In the genomic region with DNA sequence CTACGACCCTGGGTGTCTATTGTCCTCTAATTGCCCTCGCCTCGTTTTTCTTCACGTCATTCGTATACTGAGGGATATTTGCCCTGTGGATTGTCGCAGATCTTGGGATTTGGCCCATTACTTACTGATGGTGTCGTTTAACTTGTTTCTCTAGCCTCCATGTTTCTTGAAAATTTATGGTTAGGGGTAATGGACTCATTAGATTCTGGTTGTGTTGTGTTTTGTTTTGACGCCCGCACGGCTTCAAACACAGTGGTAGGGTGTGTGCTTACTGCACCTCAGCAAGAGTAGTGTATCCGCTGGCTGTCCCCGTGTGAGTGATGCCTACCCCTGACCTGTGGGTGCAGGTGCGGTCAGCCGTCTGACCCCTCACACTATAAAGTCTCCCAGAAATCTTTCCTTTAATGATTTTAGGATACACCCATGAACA, we compare ENCODE assay signal across 8 cellular contexts. TPM values are rescaled to one million over a fixed set of nuclear protein-coding genes. Genes with fewer than 3 reads are reported as not detected.
DNase-seq lines count a peak whose midpoint lies in the region; ATAC-seq, FAIRE-seq and TF ChIP-seq lines count a peak whose summit lies in the region.

No MANE protein-coding gene starts in this region.

- no peak for TF ChIP-seq RAD21 in K562 (CRISPR knock-in tag; conservative IDR thresholded peaks at IDR 0.05 in 1 of 2, IDR thresholded peaks at IDR 0.05 in 1 of 2)

- peak overlapping the region; percentile 98 for H2AFZ ChIP-seq in K562 (ENCODE audit: low read depth, low read length)

- intact Hi-C loops in K562 (cut with micrococcal nuclease) (loop anchor here (1.0 kb wide), 1 partner anchor 128 kb away; no protein-coding TSS in a partner anchor), left colon (cut with DNase I, micrococcal nuclease) (loop anchor here in 1 of 2 donors (5.0 kb wide), 1 partner anchor 127 kb away; a partner anchor contains a TSS)

- FAIRE-seq in K562 (lab: Jason Lieb, UNC) = peak; percentile 51

- H3K4me2 ChIP-seq in K562 (ENCODE audit: insufficient read depth, low read length) = peak overlapping the region; percentile 91

- no peak for TF ChIP-seq EP300 in K562 (IDR thresholded peaks at IDR 0.05; ENCODE audit: low read length)

- no peaks in the 10 kb centered on the region for H3K79me2 ChIP-seq in K562 (ENCODE audit: control insufficient read depth, insufficient read depth, low read length)

- H3K9me3 ChIP-seq in K562 (replicated peaks; ENCODE audit: control insufficient read depth, insufficient read depth, low read depth, low read length) = no peaks in the 10 kb centered on the region

- H3K27ac ChIP-seq in K562 (ENCODE audit: extremely low read depth, low read depth, low read length) = peak overlapping the region; percentile 89

- H3K9me1 ChIP-seq in K562 (ENCODE audit: control insufficient read depth, insufficient read depth, low read length) = no peaks in the 10 kb centered on the region

- H3K9ac ChIP-seq in K562 (ENCODE audit: insufficient read depth in 1 of 2, low read depth in 2 of 2, low read length in 2 of 2) = peak overlapping the region; percentile 79 to 85; a peak in 3 of 4 replicates

- BruUV-seq in K562 (replicated peaks; lab: Mats Ljungman, UMichigan) = TSS peak; percentile 48

- H3K4me3 Mint-ChIP-seq in stimulated activated naive CD8-positive, alpha-beta T cell treated with anti-CD3 and anti-CD28 coated beads, Interleukin-15, amount 100 ng/mL, for 72 hours = peak overlapping the region; percentile 86 to 97

- no peak for TF ChIP-seq POLR2A in K562 (conservative IDR thresholded peaks at IDR 0.05)

- peaks cover 3 to 8% of the 10 kb centered on the region in 2 experiments; a peak in 3 of 5 replicates for H3K4me1 ChIP-seq in K562 (replicated peaks in 1 of 2; ENCODE audit: control insufficient read depth in 2 of 2, insufficient read depth in 2 of 2, low read length in 2 of 2)

- TF ChIP-seq CTCF in GM12865 (IDR thresholded peaks at IDR 0.05; ENCODE audit: insufficient read depth, low read depth, low read length, missing control alignments) = no peak
- no peak for TF ChIP-seq CTCF in K562 (IDR thresholded peaks at IDR 0.05 in 2 of 3, conservative IDR thresholded peaks at IDR 0.05 in 1 of 3; ENCODE audit: insufficient read depth in 2 of 3, low read depth in 1 of 3, low read length in 3 of 3)

- no peaks in the 10 kb centered on the region for H3K27me3 ChIP-seq in K562 (ENCODE audit: control insufficient read depth in 2 of 2, insufficient read depth in 2 of 2, low read length in 2 of 2)

- POLR2A ChIA-PET in K562 (lab: Yijun Ruan, JAX) = interaction anchor here (0.6 kb wide), 2 partner anchors 21 to 26 kb away, joined by 3 read pairs; no protein-coding TSS in a partner anchor

- CTCF ChIA-PET in K562 (lab: Yijun Ruan, JAX; ENCODE audit: low intra/inter-chr PET ratio) = no interaction called here

- DNase-seq in GM12865 (ENCODE audit: low read depth) (peak; percentile 21), NCI-H345 (lab: John Stamatoyannopoulos, UW) (peak; percentile 45), K562 (ENCODE audit: extremely low read depth in 1 of 4, low spot score in 3 of 4) (peak in 1 of 4 experiments; percentile 15), left colon (peak; percentile 28 to 31), NOMO-1 (lab: John Stamatoyannopoulos, UW; ENCODE audit: unreplicated experiment in 2 of 2) (no peak), HCEC 1CT (no peak)
- peak in 1 of 2 donors; percentile 19 for DNase-seq in stimulated activated naive CD8-positive, alpha-beta T cell treated with anti-CD3 and anti-CD28 coated beads, Interleukin-15, amount 100 ng/mL, for 72 hours

- H3K4me1 Mint-ChIP-seq in stimulated activated naive CD8-positive, alpha-beta T cell treated with anti-CD3 and anti-CD28 coated beads, Interleukin-15, amount 100 ng/mL, for 72 hours = peaks cover 31% of the 10 kb centered on the region

- H3K4me3 ChIP-seq in GM12865 (ENCODE audit: low read depth, low read length) = peak overlapping the region; percentile 69
- H3K4me3 ChIP-seq in K562 = peak overlapping the region; percentile 62

- H3K27ac Mint-ChIP-seq in stimulated activated naive CD8-positive, alpha-beta T cell treated with anti-CD3 and anti-CD28 coated beads, Interleukin-15, amount 100 ng/mL, for 72 hours = peak overlapping the region; percentile 97 to 100

- no peaks in the 10 kb centered on the region for H3K9me3 Mint-ChIP-seq in stimulated activated naive CD8-positive, alpha-beta T cell treated with anti-CD3 and anti-CD28 coated beads, Interleukin-15, amount 100 ng/mL, for 72 hours

- no peaks in the 10 kb centered on the region for H3K36me3 ChIP-seq in K562 (ENCODE audit: control insufficient read depth, insufficient read depth, low read length)

- no peaks in the 10 kb centered on the region for H3K27me3 Mint-ChIP-seq in stimulated activated naive CD8-positive, alpha-beta T cell treated with anti-CD3 and anti-CD28 coated beads, Interleukin-15, amount 100 ng/mL, for 72 hours

- 10% methylated on average over 13 of the region's 14 CpGs for WGBS in K562 (ENCODE audit: insufficient coverage, low coverage, missing lambda C conversion rate)

- no peaks in the 10 kb centered on the region for H4K20me1 ChIP-seq in K562 (replicated peaks; ENCODE audit: control insufficient read depth, insufficient read depth, low read length)

- ATAC-seq in K562 (peak; percentile 10; the same call in 1 of the 3 replicates), left colon (peak; percentile 23), HG03108 (IDR thresholded peaks at IDR 0.05; ENCODE audit: unreplicated experiment) (no peak)
- no peak for ATAC-seq in stimulated activated naive CD8-positive, alpha-beta T cell treated with anti-CD3 and anti-CD28 coated beads, Interleukin-15, amount 100 ng/mL, for 72 hours

- in situ Hi-C loops in K562 (cut with MboI) = loop anchor here (5.0 kb wide), 1 partner anchor 122 kb away; no protein-coding TSS in a partner anchor

TF ChIP-seq in K562, 482 proteins besides CTCF, POLR2A, EP300 and RAD21 (continues in another document):
- no peak for TF ChIP-seq YY1 (IDR thresholded peaks at IDR 0.05; ENCODE audit: borderline replicate concordance in 1 of 3, control insufficient read depth in 1 of 3, extremely low read depth in 1 of 3, insufficient read depth in 3 of 3, insufficient read length in 1 of 3, insufficient replicate concordance in 2 of 3, low read depth in 1 of 3, low read length in 2 of 3)

RNA-seq across cellular contexts. Expression of a gene that starts 0.9 kb away (rescaled TPM):
- total RNA-seq in K562 (2011; cell fraction: chromatin; rRNA removed; ENCODE audit: low replicate concordance) = not detected in 2 replicates
- total RNA-seq in K562 (2011; cell fraction: nucleolus; rRNA removed) = not detected in 2 replicates
- total RNA-seq in K562 (2011; cell fraction: nucleoplasm; rRNA removed) = not detected in 2 replicates
- total RNA-seq in K562 (2014; rRNA removed) = not detected in 2 replicates
- not detected in 2 replicates for total RNA-seq in K562 (2014; rRNA removed; fragmentation: Illumina TruSeq; extraction: Trizol)
- total RNA-seq in K562 (2015; rRNA removed; fragmentation: Illumina TruSeq; extraction: Trizol) = not detected in 2 replicates
- not detected in 2 replicates for total RNA-seq in K562 (2021)
- not detected in 2 replicates for polyA plus RNA-seq in K562 (2011; rRNA removed)
- polyA plus RNA-seq in K562 (2011; cell fraction: cytosol; rRNA removed) = not detected in 2 replicates
- polyA plus RNA-seq in K562 (2011; cell fraction: nucleus; rRNA removed) = not detected in 2 replicates
- not detected in 2 replicates for polyA plus RNA-seq in K562 (2012)
- polyA plus RNA-seq in K562 (2014; fragmentation: Illumina TruSeq; extraction: Trizol) = not detected in 2 replicates
- not detected for polyA plus RNA-seq in K562 (2014; fragmentation: Nextera tagmentation; extraction: Ambion mirVana)
- polyA plus RNA-seq in K562 (2014; rRNA removed) = not detected in 2 replicates
- not detected in 2 replicates for polyA minus RNA-seq in K562 (2011; rRNA and poly(A)+ RNA removed)
- not detected in 2 replicates for polyA minus RNA-seq in K562 (2011; cell fraction: cytosol; rRNA and poly(A)+ RNA removed)
- polyA minus RNA-seq in K562 (2011; cell fraction: nucleus; rRNA and poly(A)+ RNA removed) = under 0.01 TPM in 1 of 2 replicates, not detected in the other
- total RNA-seq in left colon = not detected

RNA-seq across cellular contexts. Expression of a gene that starts 2.1 kb away (rescaled TPM):
- total RNA-seq in K562 (2011; cell fraction: chromatin; rRNA removed; ENCODE audit: low replicate concordance) = not detected in 2 replicates
- total RNA-seq in K562 (2011; cell fraction: nucleolus; rRNA removed) = not detected in 2 replicates
- not detected in 2 replicates for total RNA-seq in K562 (2011; cell fraction: nucleoplasm; rRNA removed)
- total RNA-seq in K562 (2014; rRNA removed) (not detected in 2 replicates), K562 (2014; rRNA removed; fragmentation: Illumina TruSeq; extraction: Trizol) (not detected in 2 replicates), K562 (2015; rRNA removed; fragmentation: Illumina TruSeq; extraction: Trizol) (not detected in 2 replicates), K562 (2021) (not detected in 2 replicates), left colon (not detected)
- polyA plus RNA-seq in K562 (2011; rRNA removed) (not detected in 2 replicates), K562 (2014; fragmentation: Illumina TruSeq; extraction: Trizol) (not detected in 2 replicates), K562 (2014; fragmentation: Nextera tagmentation; extraction: Ambion mirVana) (not detected), K562 (2014; rRNA removed) (not detected in 2 replicates)
- polyA plus RNA-seq in K562 (2011; cell fraction: cytosol; rRNA removed) = not detected in 2 replicates
- polyA plus RNA-seq in K562 (2011; cell fraction: nucleus; rRNA removed) = not detected in 2 replicates
- not detected in 2 replicates for polyA plus RNA-seq in K562 (2012)
- polyA minus RNA-seq in K562 (2011; rRNA and poly(A)+ RNA removed) = not detected in 2 replicates
- polyA minus RNA-seq in K562 (2011; cell fraction: cytosol; rRNA and poly(A)+ RNA removed) = not detected in 2 replicates
- under 0.01 TPM in 1 of 2 replicates, not detected in the other for polyA minus RNA-seq in K562 (2011; cell fraction: nucleus; rRNA and poly(A)+ RNA removed)

Comparison
In these comparisons a context has a peak if more than half of its experiments do, and no peak if none do; other contexts are left out.
1. DNase-seq: peak in GM12865 (single experiment), NCI-H345 (single experiment) and left colon (2 of 2); none in NOMO-1 (0 of 2) and HCEC 1CT (single experiment).
2. ATAC-seq: peak in K562 (single experiment) and left colon (single experiment); none in stimulated activated naive CD8-positive, alpha-beta T cell treated with anti-CD3 and anti-CD28 coated beads, Interleukin-15, amount 100 ng/mL, for 72 hours (single experiment) and HG03108 (single experiment).